Comparison of ENCODE assay signal across 30 cellular contexts in the genomic region with DNA sequence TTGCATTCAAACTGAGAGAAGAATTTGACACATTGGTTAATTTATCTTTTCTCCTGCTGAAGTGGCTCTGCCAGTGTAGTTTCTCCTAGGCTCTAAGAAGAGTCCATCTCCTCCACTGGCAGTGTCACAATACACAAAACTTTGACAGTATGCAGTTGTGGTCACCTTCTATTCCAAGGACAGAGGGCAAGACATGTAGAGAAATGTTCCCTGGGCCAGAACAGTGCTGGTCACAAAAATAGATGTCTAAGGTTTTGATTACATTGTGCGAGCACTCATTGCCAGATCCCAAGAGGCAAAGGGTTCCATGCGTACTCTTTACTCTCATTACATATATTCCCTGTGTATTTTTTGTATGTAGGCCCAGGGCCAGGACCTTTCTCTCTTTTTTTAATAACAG.
"Had no signal": no experiment of that assay in that cellular context is flagged by ENCODE, and none has a peak within 500 bp of the region (broad histone marks: within the 10 kb centered on the region; RNA-seq: fewer than 3 reads in every experiment).

No MANE protein-coding gene starts in this region.

- H3K9me3 ChIP-seq: adrenal gland, body of pancreas had no signal

- H3K27me3 ChIP-seq: adrenal gland, body of pancreas, dorsolateral prefrontal cortex, foreskin keratinocyte, gastroesophageal sphincter had no signal

- H3K27ac ChIP-seq: adrenal gland, body of pancreas, coronary artery, dorsolateral prefrontal cortex, foreskin keratinocyte, gastroesophageal sphincter, WERI-Rb-1 had no signal

- DNase-seq: activated B cell treated with CpG ODN at 0.5 μM for 24 hours; activated CD4-positive, alpha-beta memory T cell treated with anti-CD3 and anti-CD28 coated beads for 36 hours; activated CD4-positive, alpha-beta T cell treated with anti-CD3 and anti-CD28 coated beads for 48 hours; activated CD8-positive, alpha-beta memory T cell treated with anti-CD3 and anti-CD28 coated beads, Interleukin-2, amount 10 ng/mL, durations not matched to agents 7 days and 5 days; activated CD8-positive, alpha-beta memory T cell treated with anti-CD3 and anti-CD28 coated beads, Interleukin-2, amount 50 U/mL, for 4 hours; activated CD8-positive, alpha-beta T cell treated with anti-CD3 and anti-CD28 coated beads, Interleukin-2, amount 10 ng/mL, durations not matched to agents 7 days and 5 days; activated effector memory CD4-positive, alpha-beta T cell treated with anti-CD3 and anti-CD28 coated beads, Interleukin-2, amount 50 U/mL, for 16 hours; activated naive CD4-positive, alpha-beta T cell treated with anti-CD3 and anti-CD28 coated beads for 36 hours; activated naive CD8-positive, alpha-beta T cell treated with anti-CD3 and anti-CD28 coated beads for 36 hours; activated naive CD8-positive, alpha-beta T cell treated with anti-CD3 and anti-CD28 coated beads, Interleukin-2, amount 50 U/mL, for 24 hours; activated T-cell treated with anti-CD3 and anti-CD28 coated beads, Interleukin-2, amount 50 U/mL, for 1 hour; activated T-cell treated with anti-CD3 and anti-CD28 coated beads, Interleukin-2, amount 50 U/mL, for 48 hours; adrenal gland; amygdala; aorta; body of pancreas; central memory CD4-positive, alpha-beta T cell; cerebellar nuclear complex; dorsolateral prefrontal cortex; effector memory CD4-positive, alpha-beta T cell; endodermal cell; foreskin keratinocyte; T-helper 1 cell; T-helper 17 cell; T1000; WERI-Rb-1 had no signal

- H3K4me3 ChIP-seq: adrenal gland, body of pancreas, coronary artery, dorsolateral prefrontal cortex, gastroesophageal sphincter had no signal

- H3K36me3 ChIP-seq: adrenal gland, gastroesophageal sphincter, WERI-Rb-1 had no signal

- ATAC-seq: activated CD4-positive, CD25-positive, alpha-beta regulatory T cell treated with anti-CD3 and anti-CD28 coated beads, Interleukin-2, amount 50 U/mL, for 24 hours; activated CD8-positive, alpha-beta memory T cell treated with anti-CD3 and anti-CD28 coated beads, Interleukin-2, amount 10 ng/mL, durations not matched to agents 7 days and 5 days; activated CD8-positive, alpha-beta T cell treated with anti-CD3 and anti-CD28 coated beads, Interleukin-2, amount 10 ng/mL, durations not matched to agents 7 days and 5 days; activated naive CD8-positive, alpha-beta T cell treated with anti-CD3 and anti-CD28 coated beads, Interleukin-2, amount 50 U/mL, for 24 hours; body of pancreas; esophagus mucosa; foreskin keratinocyte; gastroesophageal sphincter; T-helper 17 cell had no signal

- H3K4me1 ChIP-seq: adrenal gland, foreskin keratinocyte, gastroesophageal sphincter had no signal
